ENCODE assay signal across 13 cellular contexts in genomic region chr7:79531116-79531515, GRCh38.
A peak's percentile ranks its signal among the peaks of the same experiment; 100 is the strongest.
DNase-seq lines count a peak whose midpoint lies in the region; ATAC-seq, FAIRE-seq and TF ChIP-seq lines count a peak whose summit lies in the region.
"Had no signal": no experiment of that assay in that cellular context is flagged by ENCODE, and none has a peak within 500 bp of the region (broad histone marks: within the 10 kb centered on the region; RNA-seq: fewer than 3 reads in every experiment).

No MANE protein-coding gene starts in this region.

- ATAC-seq in pancreas (no peak), HG02763 (IDR thresholded peaks at IDR 0.05; ENCODE audit: unreplicated experiment) (no peak)
- ATAC-seq: CD8-positive, alpha-beta T cell had no signal

- no peak for FAIRE-seq in pancreas (lab: Jason Lieb, UNC)

- no peaks in the 10 kb centered on the region for H3K4me1 ChIP-seq in pancreas

- H3K9me3 ChIP-seq in pancreas, result no peaks in the 10 kb centered on the region

- intact Hi-C loops in pancreas (cut with DNase I), result no loop called here

- no peaks in the 10 kb centered on the region for H3K27me3 ChIP-seq in pancreas

- H3K36me3 ChIP-seq in pancreas, result no peaks in the 10 kb centered on the region

- no peak overlapping the region for H3K4me3 ChIP-seq in pancreas
- H3K4me3 ChIP-seq: GM23248 had no signal

- WGBS in pancreas, 2 donors, result 52 to 78% methylated on average over 3 of the region's 3 CpGs

- H3K27ac ChIP-seq in pancreas, result no peak overlapping the region
- H3K27ac ChIP-seq: 22Rv1, GM23248 had no signal

- in situ Hi-C loops in SK-MEL-5 (cut with HindIII; ENCODE audit: low pct_unique_long_range_greater_than_20kb, low sequenced_read_pairs), result no loop called here

- TF ChIP-seq CTCF in pancreas (IDR thresholded peaks at IDR 0.05), result no peak

- DNase-seq in DMS153 (lab: John Stamatoyannopoulos, UW), result peak; percentile 53
- DNase-seq in DMS153 treated with DMSO at 0.1 percent for 48 hours (lab: John Stamatoyannopoulos, UW; ENCODE audit: unreplicated experiment), result no peak
- DNase-seq in NCI-H1105 treated with DMSO at 0.1 percent for 48 hours (lab: John Stamatoyannopoulos, UW), result peak; percentile 10
- peak; percentile 95 for DNase-seq in SK-MEL-5 (ENCODE audit: low read depth, low spot score)
- peak; percentile 53 for DNase-seq in kidney tubule cell (ENCODE audit: low spot score)
- no peak for DNase-seq in pancreas
- DNase-seq in stimulated activated CD4-positive, alpha-beta T cell treated with anti-CD3 and anti-CD28 coated beads, Interleukin-2, amount 100 ng/mL, for 48 hours, result no peak
- DNase-seq: Caco-2; CD8-positive, alpha-beta T cell; GM23248; H9 had no signal

Comparison
In these comparisons a context has a peak if more than half of its experiments do, and no peak if none do; other contexts are left out.
1. DNase-seq: peak in DMS153 (single experiment), NCI-H1105 treated with DMSO at 0.1 percent for 48 hours (single experiment), SK-MEL-5 (single experiment) and kidney tubule cell (single experiment); none in DMS153 treated with DMSO at 0.1 percent for 48 hours (single experiment), pancreas (0 of 6) and stimulated activated CD4-positive, alpha-beta T cell treated with anti-CD3 and anti-CD28 coated beads, Interleukin-2, amount 100 ng/mL, for 48 hours (0 of 2).